In the genomic region with DNA sequence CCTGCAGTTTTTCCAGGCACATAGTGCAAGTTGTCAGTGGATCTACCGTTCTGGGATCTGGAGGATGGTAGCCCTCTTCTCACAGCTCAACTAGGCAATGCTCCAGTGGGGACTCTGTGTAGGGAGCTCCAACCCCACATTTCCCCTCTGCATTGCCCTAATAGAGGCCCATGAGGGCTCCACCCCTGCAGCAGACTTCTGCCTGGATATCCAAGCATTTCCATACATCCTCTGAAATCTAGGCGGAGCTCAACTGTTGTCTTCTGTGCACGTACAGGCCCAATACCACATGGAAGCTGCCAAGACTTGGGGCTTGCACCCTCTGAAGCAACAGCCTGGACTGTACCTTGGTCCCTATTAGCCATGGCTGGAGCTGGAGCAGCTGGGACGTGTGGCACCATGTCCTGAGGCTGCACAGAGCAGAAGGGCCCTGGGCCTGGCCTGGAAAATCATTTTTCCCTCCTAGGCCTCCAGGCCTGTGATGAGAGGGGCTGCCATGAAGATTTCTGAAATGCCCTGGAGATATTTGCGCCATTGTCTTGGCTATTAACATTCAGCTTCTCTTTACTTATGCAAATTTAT, we compare ENCODE assay signal across 1 cellular context.
TF ChIP-seq lines count a peak whose summit lies in the region.

No MANE protein-coding gene starts in this region.

TF ChIP-seq in HEK293, 187 proteins besides CTCF, POLR2A, EP300 and RAD21 (continued from another document):
- TF ChIP-seq, protein P1, sequence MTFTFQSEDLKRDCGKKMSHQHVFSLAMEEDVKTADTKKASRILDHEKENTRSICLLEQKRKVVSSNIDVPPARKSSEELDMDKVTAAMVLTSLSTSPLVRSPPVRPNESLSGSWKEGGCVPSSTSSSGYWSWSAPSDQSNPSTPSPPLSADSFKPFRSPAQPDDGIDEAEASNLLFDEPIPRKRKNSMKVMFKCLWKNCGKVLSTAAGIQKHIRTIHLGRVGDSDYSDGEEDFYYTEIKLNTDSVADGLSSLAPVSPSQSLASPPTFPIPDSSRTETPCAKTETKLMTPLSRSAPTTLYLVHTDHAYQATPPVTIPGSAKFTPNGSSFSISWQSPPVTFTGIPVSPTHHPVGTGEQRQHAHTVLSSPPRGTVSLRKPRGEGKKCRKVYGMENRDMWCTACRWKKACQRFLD (tag by site-specific recombination; IDR thresholded peaks at IDR 0.05), result no peak
- TF ChIP-seq RBAK (tag by site-specific recombination; IDR thresholded peaks at IDR 0.05) (no peak), ZNF274 (IDR thresholded peaks at IDR 0.05; ENCODE audit: low read length) (no peak), ZNF274 (tag by site-specific recombination; IDR thresholded peaks at IDR 0.05; ENCODE audit: borderline replicate concordance) (no peak), HOXD13 (CRISPR knock-in tag; IDR thresholded peaks at IDR 0.05; ENCODE audit: borderline replicate concordance) (no peak), ZNF335 (tag by site-specific recombination; conservative IDR thresholded peaks at IDR 0.05) (no peak), ZNF544 (tag by site-specific recombination; IDR thresholded peaks at IDR 0.05) (no peak), ZSCAN23 (tag by site-specific recombination; IDR thresholded peaks at IDR 0.05) (no peak), ZBTB20 (tag by site-specific recombination; IDR thresholded peaks at IDR 0.05) (no peak), ZNF585B (tag by site-specific recombination; IDR thresholded peaks at IDR 0.05) (peak; percentile 93), MEIS1 (CRISPR knock-in tag; IDR thresholded peaks at IDR 0.05; ENCODE audit: borderline replicate concordance) (no peak), ZSCAN5A (tag by site-specific recombination; IDR thresholded peaks at IDR 0.05) (no peak)
